Comparison of ENCODE assay signal across 8 cellular contexts in the genomic region with DNA sequence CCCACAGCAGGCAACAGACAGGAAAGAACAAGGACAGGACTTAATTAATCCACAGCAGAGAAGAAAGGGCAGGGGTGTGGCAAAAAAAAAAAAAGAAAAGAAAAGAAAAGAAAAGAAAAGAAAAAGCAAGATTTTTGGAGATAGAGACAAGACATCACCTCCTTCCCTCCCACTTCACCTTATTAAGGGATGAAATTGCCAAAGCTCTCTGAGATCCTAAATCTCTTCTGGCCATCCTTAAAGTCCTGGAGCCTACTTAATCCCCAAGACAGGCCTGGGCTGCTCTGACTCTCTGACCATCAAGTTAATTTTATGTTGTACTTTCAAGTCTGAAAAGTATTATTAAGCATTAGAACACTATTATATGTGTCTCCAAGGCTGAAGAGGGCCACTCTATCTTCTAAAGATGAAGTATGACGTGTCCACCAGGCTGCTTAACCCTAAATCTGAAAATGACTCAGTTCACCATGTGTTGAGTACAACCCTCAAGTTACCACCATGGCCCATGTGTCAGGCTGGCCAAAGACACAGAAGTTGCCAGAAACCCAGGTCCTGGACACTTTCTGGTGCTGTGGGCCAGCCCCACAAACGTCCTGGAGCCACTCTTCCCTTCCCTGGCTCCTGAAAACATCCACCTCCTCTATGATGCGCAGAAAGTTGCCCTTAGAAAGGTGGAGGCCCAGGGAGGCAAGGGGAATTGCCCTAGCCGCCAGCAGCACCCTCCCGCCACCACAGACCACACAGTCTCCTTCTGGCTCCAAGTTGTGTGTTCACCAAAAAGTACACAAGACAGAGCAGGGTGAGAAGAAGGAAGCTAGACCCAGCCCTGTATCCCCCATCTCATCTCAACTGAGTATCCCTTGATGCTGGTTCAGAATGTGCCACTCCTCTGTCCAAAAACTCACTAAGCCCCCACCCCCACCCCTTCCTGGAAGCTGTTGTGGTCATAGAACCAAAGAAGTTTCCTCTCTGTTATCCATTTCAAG. TPM values are rescaled to one million over a fixed set of nuclear protein-coding genes. Genes with fewer than 3 reads are reported as not detected.
DNase-seq lines count a peak whose midpoint lies in the region; ATAC-seq and TF ChIP-seq lines count a peak whose summit lies in the region.

No MANE protein-coding gene starts in this region.

- no peaks in the 10 kb centered on the region for H3K9me3 ChIP-seq in trophoblast cell (ENCODE audit: insufficient read depth, low read depth, low read length)

- H2BK5ac ChIP-seq in trophoblast cell (ENCODE audit: low read depth, low read length, poor library complexity) = no peak overlapping the region

- no peak overlapping the region for H2AK5ac ChIP-seq in trophoblast cell (ENCODE audit: low read length)

- H3K18ac ChIP-seq in trophoblast cell (ENCODE audit: low read length) = peak overlapping the region; percentile 33

- peak; percentile 46 for DNase-seq in EH (ENCODE audit: low read depth)
- DNase-seq in T-helper 2 cell = peak in 4 of 5 experiments; percentile 31 to 80 (median 48)
- peak in 1 of 2 donors; percentile 42 for DNase-seq in central memory CD8-positive, alpha-beta T cell (ENCODE audit: low spot score in 2 of 2)
- peak in 1 of 2 donors; percentile 17 for DNase-seq in trophoblast cell
- no peak for DNase-seq in caudate nucleus (lab: John Stamatoyannopoulos, UW)
- no peak for DNase-seq in GM13976 (ENCODE audit: low spot score)

- H3K9me3 Mint-ChIP-seq in central memory CD8-positive, alpha-beta T cell = no peaks in the 10 kb centered on the region

- peaks cover 18% of the 10 kb centered on the region for H3K79me2 ChIP-seq in trophoblast cell (ENCODE audit: control insufficient read depth, insufficient read depth, low read length, poor library complexity)

- peaks cover 7 to 8% of the 10 kb centered on the region in 2 experiments for H3K36me3 ChIP-seq in trophoblast cell (ENCODE audit: control insufficient read depth in 1 of 2, insufficient read depth in 2 of 2, low read length in 2 of 2)

- no peak overlapping the region for H3K9ac ChIP-seq in trophoblast cell (ENCODE audit: low read length)

- in situ Hi-C loops in GM13976 (cut with MboI; ENCODE audit: low sequenced_read_pairs, unreplicated experiment) = loop anchor here (10.0 kb wide), 1 partner anchor 289 kb away; no protein-coding TSS in a partner anchor

- H3K4me2 ChIP-seq in trophoblast cell (ENCODE audit: low read length) = peak overlapping the region; percentile 38

- H3K4me1 Mint-ChIP-seq in central memory CD8-positive, alpha-beta T cell = peaks cover 47% of the 10 kb centered on the region

- TF ChIP-seq CTCF in GM13976 (IDR thresholded peaks at IDR 0.05; ENCODE audit: borderline replicate concordance, control extremely low read depth, extremely low read depth, insufficient read depth, missing control alignments) = no peak

- H3K79me1 ChIP-seq in trophoblast cell (ENCODE audit: low read length) = peaks cover 20% of the 10 kb centered on the region

- no peak overlapping the region for H3K4me3 ChIP-seq in trophoblast cell (ENCODE audit: low read depth, low read length)

- WGBS in trophoblast cell (ENCODE audit: extremely low coverage, insufficient coverage, insufficient read length) = no CpG with 5 or more reads among the region's 5 CpGs

- no peak overlapping the region for H2BK12ac ChIP-seq in trophoblast cell (ENCODE audit: low read length)

- H3K27me3 Mint-ChIP-seq in central memory CD8-positive, alpha-beta T cell = no peaks in the 10 kb centered on the region

- peak overlapping the region; percentile 37 for H2AFZ ChIP-seq in trophoblast cell (ENCODE audit: insufficient read depth, low read length, poor library complexity)

- no peak overlapping the region for H2BK120ac ChIP-seq in trophoblast cell (ENCODE audit: insufficient read depth, low read length, poor library complexity)

- no peak overlapping the region for H3K27ac ChIP-seq in trophoblast cell (ENCODE audit: low read depth, low read length)
- H3K27ac ChIP-seq in caudate nucleus (ENCODE audit: low read depth, low read length) = no peak overlapping the region

- peak overlapping the region; percentile 80 for H3K4me3 Mint-ChIP-seq in central memory CD8-positive, alpha-beta T cell

- peak overlapping the region; percentile 90 for H3K27ac Mint-ChIP-seq in central memory CD8-positive, alpha-beta T cell (ENCODE audit: low read depth)

- ATAC-seq in central memory CD8-positive, alpha-beta T cell (replicated peaks; ENCODE audit: extremely low read depth, poor library complexity, severe bottlenecking) = no peak
- ATAC-seq in HG02588 (IDR thresholded peaks at IDR 0.05; ENCODE audit: unreplicated experiment) = no peak
- ATAC-seq in GM18498 (IDR thresholded peaks at IDR 0.05; ENCODE audit: unreplicated experiment) = no peak

- peak overlapping the region; percentile 37 for H3K4ac ChIP-seq in trophoblast cell (ENCODE audit: low read depth, low read length)

- no peak overlapping the region for H3K14ac ChIP-seq in trophoblast cell (ENCODE audit: low read length)

- no peaks in the 10 kb centered on the region for H3K27me3 ChIP-seq in trophoblast cell (ENCODE audit: insufficient read depth, low read length)

- no peak overlapping the region for H3K23ac ChIP-seq in trophoblast cell (ENCODE audit: low read length)

- H4K91ac ChIP-seq in trophoblast cell (ENCODE audit: low read depth, low read length) = no peak overlapping the region

- H4K12ac ChIP-seq in trophoblast cell (ENCODE audit: low read depth, low read length) = no peak overlapping the region

- H3K36me3 Mint-ChIP-seq in central memory CD8-positive, alpha-beta T cell (ENCODE audit: insufficient read depth) = peaks cover 47% of the 10 kb centered on the region

- peaks cover 12 to 20% of the 10 kb centered on the region in 2 experiments for H3K4me1 ChIP-seq in trophoblast cell (ENCODE audit: control insufficient read depth in 1 of 2, insufficient read depth in 2 of 2, low read length in 2 of 2)

- no peak overlapping the region for H4K8ac ChIP-seq in trophoblast cell (ENCODE audit: low read depth, low read length)

RNA-seq across cellular contexts. Expression of gene SOCS1, which starts 2.7 kb away (rescaled TPM):
- polyA plus RNA-seq in trophoblast cell (2013) = 52.7 and 59.0 TPM in 2 replicates

RNA-seq across cellular contexts. Expression of gene TNP2, which starts 15.8 kb away (rescaled TPM):
- polyA plus RNA-seq in trophoblast cell (2013) = not detected in 2 replicates

RNA-seq across cellular contexts. Expression of gene PRM3, which starts 20.1 kb away (rescaled TPM):
- not detected in 2 replicates for polyA plus RNA-seq in trophoblast cell (2013)

RNA-seq across cellular contexts. Expression of gene PRM2, which starts 23.0 kb away (rescaled TPM):
- polyA plus RNA-seq in trophoblast cell (2013) = not detected in 2 replicates

RNA-seq across cellular contexts. Expression of gene PRM1, which starts 27.8 kb away (rescaled TPM):
- not detected in 2 replicates for polyA plus RNA-seq in trophoblast cell (2013)

Comparison
In these comparisons a context has a peak if more than half of its experiments do, and no peak if none do; other contexts are left out.
1. DNase-seq: peak in EH (single experiment) and T-helper 2 cell (4 of 5); none in caudate nucleus (0 of 61) and GM13976 (single experiment).